In the genomic region with DNA sequence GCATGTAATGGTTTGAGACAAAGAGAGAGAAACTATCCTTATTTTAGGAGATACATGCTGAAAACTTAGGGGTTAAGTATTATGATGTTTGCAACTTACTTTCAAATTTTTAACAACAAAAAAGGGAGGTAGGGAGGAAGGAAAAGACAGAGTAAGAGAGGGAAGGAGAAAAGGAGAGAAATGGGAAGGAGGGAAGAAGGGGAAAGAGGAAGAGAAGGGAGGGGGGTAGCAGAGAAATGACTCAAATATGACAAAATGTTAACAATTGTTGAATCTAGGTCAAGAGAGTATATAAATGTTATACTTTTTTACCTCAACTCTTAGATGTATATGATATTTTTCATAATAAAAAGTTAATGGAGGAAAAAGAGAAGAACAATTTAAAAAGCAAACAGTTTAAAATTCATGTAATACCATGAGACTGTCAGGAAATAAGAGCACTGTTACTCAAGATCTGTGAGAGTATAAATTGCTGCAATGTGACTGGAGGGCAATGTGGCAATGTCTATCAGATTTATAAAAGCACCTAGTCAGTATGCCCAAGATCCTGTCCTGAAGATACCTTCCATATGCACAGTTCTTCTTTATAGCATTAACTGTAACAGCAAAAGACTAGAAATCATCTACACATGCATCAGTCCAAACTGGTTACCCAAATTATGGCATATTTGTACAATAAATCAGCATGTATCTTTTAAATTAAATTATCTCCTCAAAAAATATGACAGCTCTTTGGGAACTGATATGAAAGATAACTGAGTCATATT, we compare ENCODE assay signal across 16 cellular contexts. TPM values are rescaled to one million over a fixed set of nuclear protein-coding genes. Genes with fewer than 3 reads are reported as not detected.
DNase-seq lines count a peak whose midpoint lies in the region; ATAC-seq and TF ChIP-seq lines count a peak whose summit lies in the region.
"Had no signal": no experiment of that assay in that cellular context is flagged by ENCODE, and none has a peak within 500 bp of the region (broad histone marks: within the 10 kb centered on the region; RNA-seq: fewer than 3 reads in every experiment).

No MANE protein-coding gene starts in this region.

- no peak overlapping the region for H3K4me3 Mint-ChIP-seq in stimulated activated naive CD8-positive, alpha-beta T cell treated with anti-CD3 and anti-CD28 coated beads, Interleukin-15, Interleukin-2, amounts not matched to agents 100 ng/mL and 50 ng/mL, for 24 hours
- H3K4me3 Mint-ChIP-seq in stimulated activated naive CD8-positive, alpha-beta T cell treated with anti-CD3 and anti-CD28 coated beads, Interleukin-15, amount 100 ng/mL, for 72 hours: peak overlapping the region in 1 of 2 donors; percentile 51
- H3K4me3 Mint-ChIP-seq: activated CD4-positive, alpha-beta memory T cell treated with anti-CD3 and anti-CD28 coated beads, Interleukin-2, amount 10 ng/mL, durations not matched to agents 7 days and 5 days had no signal

- no peak for TF ChIP-seq POLR2A in uterus (IDR thresholded peaks at IDR 0.05)

- H3K36me3 ChIP-seq in aorta (ENCODE audit: control insufficient read depth in 1 of 2, insufficient read depth in 2 of 2, low read length in 1 of 2): no peaks in the 10 kb centered on the region
- H3K36me3 ChIP-seq in uterus: no peaks in the 10 kb centered on the region
- H3K36me3 ChIP-seq: gastrocnemius medialis had no signal

- no peaks in the 10 kb centered on the region for H3K9me3 ChIP-seq in aorta (ENCODE audit: control insufficient read depth, low read length)
- H3K9me3 ChIP-seq in uterus: no peaks in the 10 kb centered on the region
- H3K9me3 ChIP-seq: gastrocnemius medialis, SJCRH30, tibial artery had no signal

- peak overlapping the region; percentile 64 for H3K27ac Mint-ChIP-seq in stimulated activated naive CD8-positive, alpha-beta T cell treated with anti-CD3 and anti-CD28 coated beads, Interleukin-15, Interleukin-2, amounts not matched to agents 100 ng/mL and 50 ng/mL, for 24 hours
- H3K27ac Mint-ChIP-seq in stimulated activated naive CD8-positive, alpha-beta T cell treated with anti-CD3 and anti-CD28 coated beads, Interleukin-15, amount 100 ng/mL, for 72 hours: peak overlapping the region in 1 of 2 donors; percentile 55
- H3K27ac Mint-ChIP-seq: activated CD4-positive, alpha-beta memory T cell treated with anti-CD3 and anti-CD28 coated beads, Interleukin-2, amount 10 ng/mL, durations not matched to agents 7 days and 5 days had no signal

- no peaks in the 10 kb centered on the region for H3K9me3 Mint-ChIP-seq in stimulated activated naive CD8-positive, alpha-beta T cell treated with anti-CD3 and anti-CD28 coated beads, Interleukin-15, Interleukin-2, amounts not matched to agents 100 ng/mL and 50 ng/mL, for 24 hours
- H3K9me3 Mint-ChIP-seq in stimulated activated naive CD8-positive, alpha-beta T cell treated with anti-CD3 and anti-CD28 coated beads, Interleukin-15, amount 100 ng/mL, for 72 hours: no peaks in the 10 kb centered on the region
- H3K9me3 Mint-ChIP-seq: effector memory CD8-positive, alpha-beta T cell had no signal

- peaks cover 66% of the 10 kb centered on the region for H3K36me3 Mint-ChIP-seq in stimulated activated naive CD8-positive, alpha-beta T cell treated with anti-CD3 and anti-CD28 coated beads, Interleukin-15, Interleukin-2, amounts not matched to agents 100 ng/mL and 50 ng/mL, for 24 hours (ENCODE audit: low read depth)

- H3K27me3 Mint-ChIP-seq in stimulated activated naive CD8-positive, alpha-beta T cell treated with anti-CD3 and anti-CD28 coated beads, Interleukin-15, Interleukin-2, amounts not matched to agents 100 ng/mL and 50 ng/mL, for 24 hours: no peaks in the 10 kb centered on the region
- H3K27me3 Mint-ChIP-seq in stimulated activated naive CD8-positive, alpha-beta T cell treated with anti-CD3 and anti-CD28 coated beads, Interleukin-15, amount 100 ng/mL, for 72 hours: no peaks in the 10 kb centered on the region
- H3K27me3 Mint-ChIP-seq: activated CD4-positive, alpha-beta memory T cell treated with anti-CD3 and anti-CD28 coated beads, Interleukin-2, amount 10 ng/mL, durations not matched to agents 7 days and 5 days; effector memory CD8-positive, alpha-beta T cell had no signal

- intact Hi-C loops in aorta (cut with DNase I) (no loop called here), uterus (cut with DNase I; ENCODE audit: low total_unique reads) (no loop called here)

- H3K27ac ChIP-seq in aorta (ENCODE audit: low read depth in 1 of 2, low read length in 2 of 2) (no peak overlapping the region), uterus (no peak overlapping the region)
- H3K27ac ChIP-seq: gastrocnemius medialis, SJCRH30, tibial artery had no signal

- no peak for DNase-seq in stimulated activated naive CD8-positive, alpha-beta T cell treated with anti-CD3 and anti-CD28 coated beads, Interleukin-15, amount 100 ng/mL, for 72 hours
- DNase-seq in fibroblast of villous mesenchyme (ENCODE audit: low read depth) (peak; percentile 27), aorta (no peak), uterus (no peak)
- DNase-seq: activated CD4-positive, alpha-beta memory T cell treated with anti-CD3 and anti-CD28 coated beads, Interleukin-2, amount 10 ng/mL, durations not matched to agents 7 days and 5 days; effector memory CD8-positive, alpha-beta T cell; gastrocnemius medialis; MM.1S; NCI-H2171 treated with DMSO at 0.1 percent for 48 hours; SJCRH30; stimulated activated CD4-positive, alpha-beta T cell treated with anti-CD3 and anti-CD28 coated beads, Interleukin-2, amount 100 ng/mL, for 24 hours; tibial artery had no signal

- no peak for ATAC-seq in stimulated activated naive CD8-positive, alpha-beta T cell treated with anti-CD3 and anti-CD28 coated beads, Interleukin-15, amount 100 ng/mL, for 72 hours
- peak; percentile 44 for ATAC-seq in SK-N-SH treated with all-trans-retinoic acid at 6 μM for 48 hours
- no peak for ATAC-seq in aorta (ENCODE audit: low FRiP score)
- ATAC-seq in GM21723 (IDR thresholded peaks at IDR 0.05; ENCODE audit: unreplicated experiment): no peak
- ATAC-seq in HG02678 (IDR thresholded peaks at IDR 0.05; ENCODE audit: unreplicated experiment): no peak
- ATAC-seq: effector memory CD8-positive, alpha-beta T cell had no signal

- H3K27me3 ChIP-seq in aorta (ENCODE audit: control insufficient read depth in 1 of 2, insufficient read depth in 2 of 2, low read length in 1 of 2) (no peaks in the 10 kb centered on the region), uterus (no peaks in the 10 kb centered on the region)
- H3K27me3 ChIP-seq: gastrocnemius medialis, SJCRH30, tibial artery had no signal

- no peak overlapping the region for H3K4me3 ChIP-seq in fibroblast of villous mesenchyme (ENCODE audit: low read depth, low read length)
- no peak overlapping the region for H3K4me3 ChIP-seq in aorta (ENCODE audit: low read length in 2 of 2)
- H3K4me3 ChIP-seq in uterus: no peak overlapping the region
- H3K4me3 ChIP-seq: gastrocnemius medialis, SJCRH30, tibial artery had no signal

- H3K4me1 ChIP-seq in aorta (ENCODE audit: control insufficient read depth in 1 of 2, insufficient read depth in 2 of 2, low read length in 2 of 2) (peaks cover 0 to 4% of the 10 kb centered on the region in 2 donors), uterus (no peaks in the 10 kb centered on the region)

- TF ChIP-seq CTCF in fibroblast of villous mesenchyme (IDR thresholded peaks at IDR 0.05; ENCODE audit: insufficient read depth, low read depth, low read length) (no peak), uterus (IDR thresholded peaks at IDR 0.05) (no peak)

- peaks cover 70% of the 10 kb centered on the region for H3K4me1 Mint-ChIP-seq in stimulated activated naive CD8-positive, alpha-beta T cell treated with anti-CD3 and anti-CD28 coated beads, Interleukin-15, Interleukin-2, amounts not matched to agents 100 ng/mL and 50 ng/mL, for 24 hours (ENCODE audit: low read depth)
- peaks cover 58% of the 10 kb centered on the region for H3K4me1 Mint-ChIP-seq in stimulated activated naive CD8-positive, alpha-beta T cell treated with anti-CD3 and anti-CD28 coated beads, Interleukin-15, amount 100 ng/mL, for 72 hours

TF ChIP-seq in SK-N-SH treated with all-trans-retinoic acid at 6 μM for 48 hours, 23 proteins besides CTCF, POLR2A, EP300 and RAD21 (continues in another document):
- TF ChIP-seq GLIS3 (CRISPR knock-in tag; IDR thresholded peaks at IDR 0.05) (no peak), ISL1 (CRISPR knock-in tag; IDR thresholded peaks at IDR 0.05) (peak; percentile 81), ZNF70 (CRISPR knock-in tag; IDR thresholded peaks at IDR 0.05) (no peak), BACH2 (CRISPR knock-in tag; IDR thresholded peaks at IDR 0.05; ENCODE audit: borderline replicate concordance) (no peak)
- TF ChIP-seq, protein P1, sequence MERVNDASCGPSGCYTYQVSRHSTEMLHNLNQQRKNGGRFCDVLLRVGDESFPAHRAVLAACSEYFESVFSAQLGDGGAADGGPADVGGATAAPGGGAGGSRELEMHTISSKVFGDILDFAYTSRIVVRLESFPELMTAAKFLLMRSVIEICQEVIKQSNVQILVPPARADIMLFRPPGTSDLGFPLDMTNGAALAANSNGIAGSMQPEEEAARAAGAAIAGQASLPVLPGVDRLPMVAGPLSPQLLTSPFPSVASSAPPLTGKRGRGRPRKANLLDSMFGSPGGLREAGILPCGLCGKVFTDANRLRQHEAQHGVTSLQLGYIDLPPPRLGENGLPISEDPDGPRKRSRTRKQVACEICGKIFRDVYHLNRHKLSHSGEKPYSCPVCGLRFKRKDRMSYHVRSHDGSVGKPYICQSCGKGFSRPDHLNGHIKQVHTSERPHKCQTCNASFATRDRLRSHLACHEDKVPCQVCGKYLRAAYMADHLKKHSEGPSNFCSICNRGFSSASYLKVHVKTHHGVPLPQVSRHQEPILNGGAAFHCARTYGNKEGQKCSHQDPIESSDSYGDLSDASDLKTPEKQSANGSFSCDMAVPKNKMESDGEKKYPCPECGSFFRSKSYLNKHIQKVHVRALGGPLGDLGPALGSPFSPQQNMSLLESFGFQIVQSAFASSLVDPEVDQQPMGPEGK (CRISPR knock-in tag; IDR thresholded peaks at IDR 0.05; ENCODE audit: borderline replicate concordance): peak; percentile 16; the same call in 1 of the 2 replicates
- TF ChIP-seq, protein P2, sequence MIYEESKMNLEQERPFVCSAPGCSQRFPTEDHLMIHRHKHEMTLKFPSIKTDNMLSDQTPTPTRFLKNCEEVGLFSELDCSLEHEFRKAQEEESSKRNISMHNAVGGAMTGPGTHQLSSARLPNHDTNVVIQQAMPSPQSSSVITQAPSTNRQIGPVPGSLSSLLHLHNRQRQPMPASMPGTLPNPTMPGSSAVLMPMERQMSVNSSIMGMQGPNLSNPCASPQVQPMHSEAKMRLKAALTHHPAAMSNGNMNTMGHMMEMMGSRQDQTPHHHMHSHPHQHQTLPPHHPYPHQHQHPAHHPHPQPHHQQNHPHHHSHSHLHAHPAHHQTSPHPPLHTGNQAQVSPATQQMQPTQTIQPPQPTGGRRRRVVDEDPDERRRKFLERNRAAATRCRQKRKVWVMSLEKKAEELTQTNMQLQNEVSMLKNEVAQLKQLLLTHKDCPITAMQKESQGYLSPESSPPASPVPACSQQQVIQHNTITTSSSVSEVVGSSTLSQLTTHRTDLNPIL (CRISPR knock-in tag; IDR thresholded peaks at IDR 0.05; ENCODE audit: low read depth): 0 out of 2 replicates have a peak, but pooled peaks have one; percentile 53

RNA-seq across cellular contexts. Expression of gene FBXW11, which starts 16.3 kb away (rescaled TPM):
- total RNA-seq in fibroblast of villous mesenchyme (68.0 and 112 TPM in 2 replicates), aorta (10 to 100 TPM; 63.1 to 64.0 TPM), uterus (100 to 1,000 TPM in 1 of 4 donors, 10 to 100 TPM in 3; 35.9 to 111 (median 63.7) TPM)
- polyA plus RNA-seq in aorta: 10 to 100 TPM; 13.5 to 18.7 TPM
